Comparison of ENCODE assay signal across 8 cellular contexts in genomic region chr16:68520649-68521086, GRCh38. TPM values are rescaled to one million over a fixed set of nuclear protein-coding genes. Genes with fewer than 3 reads are reported as not detected.
A peak's percentile ranks its signal among the peaks of the same experiment; 100 is the strongest.
DNase-seq lines count a peak whose midpoint lies in the region; ATAC-seq, FAIRE-seq and TF ChIP-seq lines count a peak whose summit lies in the region.

No MANE protein-coding gene starts in this region.

- no peak overlapping the region for H3K27ac ChIP-seq in fibroblast of lung (ENCODE audit: insufficient read depth, low read length)

- H3K9me3 ChIP-seq in fibroblast of lung (ENCODE audit: control insufficient read depth, insufficient read depth, low read depth, low read length), result no peaks in the 10 kb centered on the region

- no peak for FAIRE-seq in RCC 7860 (lab: Jason Lieb, UNC)

- peak overlapping the region; percentile 19 to 38 (median 33) for H3K4me3 ChIP-seq in fibroblast of lung (replicated peaks in 1 of 4; ENCODE audit: control extremely low read depth in 1 of 4, insufficient read depth in 1 of 4, low read depth in 3 of 4, low read length in 4 of 4)

- TF ChIP-seq CTCF in fibroblast of lung (conservative IDR thresholded peaks at IDR 0.05 in 1 of 2, IDR thresholded peaks at IDR 0.05 in 1 of 2; ENCODE audit: low read depth in 1 of 2, low read length in 2 of 2) (peak; percentile 87 to 99), nephron progenitor cell (IDR thresholded peaks at IDR 0.05) (peak; percentile 97)

- H2AFZ ChIP-seq in fibroblast of lung (ENCODE audit: low read length), result peak overlapping the region; percentile 46

- peaks cover 10% of the 10 kb centered on the region for H3K4me1 Mint-ChIP-seq in activated T-cell treated with anti-CD3 and anti-CD28 coated beads, Interleukin-2, amount 50 U/mL, for 72 hours (ENCODE audit: low read depth)
- peaks cover 12% of the 10 kb centered on the region for H3K4me1 Mint-ChIP-seq in nephron progenitor cell

- H3K9me3 Mint-ChIP-seq in activated T-cell treated with anti-CD3 and anti-CD28 coated beads, Interleukin-2, amount 50 U/mL, for 72 hours, result peaks cover 0 to 2% of the 10 kb centered on the region in 2 donors
- H3K9me3 Mint-ChIP-seq in nephron progenitor cell, result no peaks in the 10 kb centered on the region

- peaks cover 2% of the 10 kb centered on the region for H3K4me1 ChIP-seq in fibroblast of lung (ENCODE audit: control insufficient read depth, extremely low read depth, insufficient read depth, low read length)

- H3K4me3 Mint-ChIP-seq in activated T-cell treated with anti-CD3 and anti-CD28 coated beads, Interleukin-2, amount 50 U/mL, for 72 hours, result peak overlapping the region; percentile 69 to 83
- no peak overlapping the region for H3K4me3 Mint-ChIP-seq in nephron progenitor cell

- no peaks in the 10 kb centered on the region for H3K27me3 Mint-ChIP-seq in activated T-cell treated with anti-CD3 and anti-CD28 coated beads, Interleukin-2, amount 50 U/mL, for 72 hours (ENCODE audit: low read depth)
- H3K27me3 Mint-ChIP-seq in nephron progenitor cell (ENCODE audit: low read depth, poor library complexity), result peaks cover 8% of the 10 kb centered on the region

- no peaks in the 10 kb centered on the region for H3K27me3 ChIP-seq in fibroblast of lung (ENCODE audit: control insufficient read depth, insufficient read depth, low read length)

- ATAC-seq in GM21717 (IDR thresholded peaks at IDR 0.05; ENCODE audit: unreplicated experiment), result peak; percentile 86
- ATAC-seq in activated T-cell treated with anti-CD3 and anti-CD28 coated beads, Interleukin-2, amount 50 U/mL, for 72 hours (replicated peaks in 1 of 2), result peak; percentile 95 to 97

- peak overlapping the region; percentile 16 for H3K9ac ChIP-seq in fibroblast of lung (ENCODE audit: insufficient read depth, low read length)

- no peaks in the 10 kb centered on the region for H4K20me1 ChIP-seq in fibroblast of lung (ENCODE audit: control insufficient read depth, extremely low read depth, insufficient read depth, low read length)

- H3K36me3 ChIP-seq in fibroblast of lung (ENCODE audit: control insufficient read depth, insufficient read depth, low read length), result no peaks in the 10 kb centered on the region

- H3K36me3 Mint-ChIP-seq in activated T-cell treated with anti-CD3 and anti-CD28 coated beads, Interleukin-2, amount 50 U/mL, for 72 hours (ENCODE audit: insufficient read depth in 2 of 2), result no peaks in the 10 kb centered on the region
- H3K36me3 Mint-ChIP-seq in nephron progenitor cell (ENCODE audit: low read depth), result no peaks in the 10 kb centered on the region

- DNase-seq in D341Med (ENCODE audit: low spot score), result peak; percentile 94
- DNase-seq in LoVo (ENCODE audit: low spot score), result peak; percentile 89
- DNase-seq in RCC 7860 (ENCODE audit: low spot score), result peak; percentile 68
- peak; percentile 86 to 89 for DNase-seq in activated T-cell treated with anti-CD3 and anti-CD28 coated beads, Interleukin-2, amount 50 U/mL, for 72 hours
- DNase-seq in fibroblast of lung (ENCODE audit: low read depth in 2 of 2), result peak; percentile 69 to 71
- DNase-seq in nephron progenitor cell, result peak; percentile 90
- peak; percentile 80 for DNase-seq in stimulated activated naive CD4-positive, alpha-beta T cell treated with Interleukin-2 at 50 U/mL for 16 hours (lab: John Stamatoyannopoulos, UW)

- peak overlapping the region; percentile 90 for H3K4me2 ChIP-seq in fibroblast of lung (ENCODE audit: extremely low read depth, insufficient read depth, low read length)

- H3K27ac Mint-ChIP-seq in activated T-cell treated with anti-CD3 and anti-CD28 coated beads, Interleukin-2, amount 50 U/mL, for 72 hours, result no peak overlapping the region
- H3K27ac Mint-ChIP-seq in nephron progenitor cell, result no peak overlapping the region

- no peaks in the 10 kb centered on the region for H3K79me2 ChIP-seq in fibroblast of lung (ENCODE audit: control insufficient read depth, insufficient read depth, low read length)

RNA-seq across cellular contexts. Expression of gene ZFP90, which starts 18.4 kb away (rescaled TPM):
- total RNA-seq in activated T-cell treated with anti-CD3 and anti-CD28 coated beads, Interleukin-2, amount 50 U/mL, for 72 hours, result 10 to 100 TPM; 47.1 to 51.1 TPM
- total RNA-seq in fibroblast of lung, result 38.5 and 42.8 TPM in 2 replicates
- 12.8 and 18.7 TPM in 2 replicates for polyA plus RNA-seq in fibroblast of lung
- polyA plus RNA-seq in fibroblast of lung (2012), result 10.6 and 13.2 TPM in 2 replicates
- polyA minus RNA-seq in fibroblast of lung (ENCODE audit: low replicate concordance), result 4.7 and 8.6 TPM in 2 replicates
